In the genomic region with DNA sequence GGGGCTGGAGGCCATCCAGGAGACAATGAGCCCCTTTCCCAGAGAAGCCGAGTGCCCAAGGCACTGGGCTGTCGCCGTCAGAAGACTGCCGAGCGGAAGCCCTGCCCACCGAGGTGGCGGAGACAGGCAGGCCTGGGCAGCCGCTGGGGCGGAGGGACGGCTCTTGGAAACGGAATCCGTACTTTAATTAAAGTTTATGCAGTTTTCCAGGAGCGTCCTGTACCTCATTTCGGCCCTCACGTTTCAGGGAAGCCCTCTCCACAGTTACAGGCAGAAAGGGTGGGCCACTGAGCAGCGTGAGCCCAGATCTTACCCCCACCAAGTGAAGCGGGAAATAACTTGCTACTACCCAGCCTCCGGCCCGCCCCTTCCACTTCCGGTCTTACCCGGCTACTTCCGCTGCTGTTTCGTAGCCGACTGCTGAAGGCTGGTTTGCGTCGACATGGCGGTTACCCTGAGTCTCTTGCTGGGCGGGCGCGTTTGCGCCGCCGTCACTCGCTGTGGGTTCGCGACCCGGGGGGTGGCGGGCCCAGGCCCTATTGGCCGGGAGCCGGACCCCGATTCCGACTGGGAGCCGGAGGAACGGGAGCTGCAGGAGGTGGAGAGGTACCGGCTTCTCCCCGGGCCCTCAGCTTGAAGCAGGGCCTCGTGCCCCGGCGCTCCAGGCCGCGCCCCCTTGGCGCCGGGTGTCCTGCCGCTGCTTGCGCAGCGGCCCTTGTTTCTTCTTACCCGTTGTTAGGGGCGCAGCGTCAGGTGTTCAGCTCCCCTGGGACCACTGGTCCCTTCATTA, we compare ENCODE assay signal across 1 cellular context.
TF ChIP-seq lines count a peak whose summit lies in the region.

A gene with protein sequence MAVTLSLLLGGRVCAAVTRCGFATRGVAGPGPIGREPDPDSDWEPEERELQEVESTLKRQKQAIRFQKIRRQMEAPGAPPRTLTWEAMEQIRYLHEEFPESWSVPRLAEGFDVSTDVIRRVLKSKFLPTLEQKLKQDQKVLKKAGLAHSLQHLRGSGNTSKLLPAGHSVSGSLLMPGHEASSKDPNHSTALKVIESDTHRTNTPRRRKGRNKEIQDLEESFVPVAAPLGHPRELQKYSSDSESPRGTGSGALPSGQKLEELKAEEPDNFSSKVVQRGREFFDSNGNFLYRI (plus strand): TSS at position 402 of the 790 bp plus-strand sequence. CDS start 41 bp downstream, at position 443.

TF ChIP-seq in K562, 482 proteins besides CTCF, POLR2A, EP300 and RAD21 (continued from another document and continues in another):
- TF ChIP-seq, protein P1, sequence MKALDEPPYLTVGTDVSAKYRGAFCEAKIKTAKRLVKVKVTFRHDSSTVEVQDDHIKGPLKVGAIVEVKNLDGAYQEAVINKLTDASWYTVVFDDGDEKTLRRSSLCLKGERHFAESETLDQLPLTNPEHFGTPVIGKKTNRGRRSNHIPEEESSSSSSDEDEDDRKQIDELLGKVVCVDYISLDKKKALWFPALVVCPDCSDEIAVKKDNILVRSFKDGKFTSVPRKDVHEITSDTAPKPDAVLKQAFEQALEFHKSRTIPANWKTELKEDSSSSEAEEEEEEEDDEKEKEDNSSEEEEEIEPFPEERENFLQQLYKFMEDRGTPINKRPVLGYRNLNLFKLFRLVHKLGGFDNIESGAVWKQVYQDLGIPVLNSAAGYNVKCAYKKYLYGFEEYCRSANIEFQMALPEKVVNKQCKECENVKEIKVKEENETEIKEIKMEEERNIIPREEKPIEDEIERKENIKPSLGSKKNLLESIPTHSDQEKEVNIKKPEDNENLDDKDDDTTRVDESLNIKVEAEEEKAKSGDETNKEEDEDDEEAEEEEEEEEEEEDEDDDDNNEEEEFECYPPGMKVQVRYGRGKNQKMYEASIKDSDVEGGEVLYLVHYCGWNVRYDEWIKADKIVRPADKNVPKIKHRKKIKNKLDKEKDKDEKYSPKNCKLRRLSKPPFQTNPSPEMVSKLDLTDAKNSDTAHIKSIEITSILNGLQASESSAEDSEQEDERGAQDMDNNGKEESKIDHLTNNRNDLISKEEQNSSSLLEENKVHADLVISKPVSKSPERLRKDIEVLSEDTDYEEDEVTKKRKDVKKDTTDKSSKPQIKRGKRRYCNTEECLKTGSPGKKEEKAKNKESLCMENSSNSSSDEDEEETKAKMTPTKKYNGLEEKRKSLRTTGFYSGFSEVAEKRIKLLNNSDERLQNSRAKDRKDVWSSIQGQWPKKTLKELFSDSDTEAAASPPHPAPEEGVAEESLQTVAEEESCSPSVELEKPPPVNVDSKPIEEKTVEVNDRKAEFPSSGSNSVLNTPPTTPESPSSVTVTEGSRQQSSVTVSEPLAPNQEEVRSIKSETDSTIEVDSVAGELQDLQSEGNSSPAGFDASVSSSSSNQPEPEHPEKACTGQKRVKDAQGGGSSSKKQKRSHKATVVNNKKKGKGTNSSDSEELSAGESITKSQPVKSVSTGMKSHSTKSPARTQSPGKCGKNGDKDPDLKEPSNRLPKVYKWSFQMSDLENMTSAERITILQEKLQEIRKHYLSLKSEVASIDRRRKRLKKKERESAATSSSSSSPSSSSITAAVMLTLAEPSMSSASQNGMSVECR (CRISPR knock-in tag; IDR thresholded peaks at IDR 0.05), result peak; percentile 72; the same call in 1 of the 2 replicates
- no peak for TF ChIP-seq KLF16 (IDR thresholded peaks at IDR 0.05)
- TF ChIP-seq ZNF407 (IDR thresholded peaks at IDR 0.05; ENCODE audit: low read depth), result no peak
- no peak for TF ChIP-seq ZNF274 (IDR thresholded peaks at IDR 0.05; ENCODE audit: borderline replicate concordance, low read depth, low read length)
- no peak for TF ChIP-seq HSF4 (CRISPR knock-in tag; IDR thresholded peaks at IDR 0.05; ENCODE audit: borderline replicate concordance)
- no peak for TF ChIP-seq ATF1 (CRISPR knock-in tag; IDR thresholded peaks at IDR 0.05)
- TF ChIP-seq ATF1 (tag; IDR thresholded peaks at IDR 0.05), result peak; percentile 80
- peak; percentile 23 for TF ChIP-seq LCOR (CRISPR knock-in tag; IDR thresholded peaks at IDR 0.05)
- peak; percentile 99 for TF ChIP-seq L3MBTL2 (IDR thresholded peaks at IDR 0.05)
- no peak for TF ChIP-seq KDM1A (IDR thresholded peaks at IDR 0.05)
- TF ChIP-seq KHSRP (IDR thresholded peaks at IDR 0.05), result no peak
- peak; percentile 94 for TF ChIP-seq HNRNPLL (IDR thresholded peaks at IDR 0.05; ENCODE audit: low read depth, low read length, poor library complexity, severe bottlenecking)
- no peak for TF ChIP-seq ZNF197 (CRISPR knock-in tag; IDR thresholded peaks at IDR 0.05; ENCODE audit: low read depth)
- no peak for TF ChIP-seq DACH1 (IDR thresholded peaks at IDR 0.05; ENCODE audit: partially characterized antibody)
- TF ChIP-seq ZNF175 (CRISPR knock-in tag; IDR thresholded peaks at IDR 0.05; ENCODE audit: low read depth), result peak; percentile 78
- TF ChIP-seq ZNF143 (CRISPR knock-in tag; IDR thresholded peaks at IDR 0.05), result no peak
- TF ChIP-seq EZH2 (IDR thresholded peaks at IDR 0.05; ENCODE audit: borderline replicate concordance, low read depth, low read length), result no peak
- TF ChIP-seq SPI1 (IDR thresholded peaks at IDR 0.05; ENCODE audit: borderline replicate concordance, low read depth, low read length), result peak; percentile 83
- TF ChIP-seq AFF1 (IDR thresholded peaks at IDR 0.05; ENCODE audit: low read depth in 1 of 2, partially characterized antibody in 2 of 2), result peak in 1 of 2 experiments; percentile 56
- no peak for TF ChIP-seq STAG1 (CRISPR knock-in tag; IDR thresholded peaks at IDR 0.05; ENCODE audit: borderline replicate concordance)
- no peak for TF ChIP-seq CCAR2 (IDR thresholded peaks at IDR 0.05; ENCODE audit: low read depth, low read length)
- no peak for TF ChIP-seq ZNF780A (CRISPR knock-in tag; IDR thresholded peaks at IDR 0.05)
- TF ChIP-seq, protein P2, sequence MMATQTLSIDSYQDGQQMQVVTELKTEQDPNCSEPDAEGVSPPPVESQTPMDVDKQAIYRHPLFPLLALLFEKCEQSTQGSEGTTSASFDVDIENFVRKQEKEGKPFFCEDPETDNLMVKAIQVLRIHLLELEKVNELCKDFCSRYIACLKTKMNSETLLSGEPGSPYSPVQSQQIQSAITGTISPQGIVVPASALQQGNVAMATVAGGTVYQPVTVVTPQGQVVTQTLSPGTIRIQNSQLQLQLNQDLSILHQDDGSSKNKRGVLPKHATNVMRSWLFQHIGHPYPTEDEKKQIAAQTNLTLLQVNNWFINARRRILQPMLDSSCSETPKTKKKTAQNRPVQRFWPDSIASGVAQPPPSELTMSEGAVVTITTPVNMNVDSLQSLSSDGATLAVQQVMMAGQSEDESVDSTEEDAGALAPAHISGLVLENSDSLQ (IDR thresholded peaks at IDR 0.05), result peak; percentile 56
- no peak for TF ChIP-seq ARID3B (CRISPR knock-in tag; IDR thresholded peaks at IDR 0.05; ENCODE audit: borderline replicate concordance)
- TF ChIP-seq MBD2 (IDR thresholded peaks at IDR 0.05; ENCODE audit: borderline replicate concordance, low read depth), result peak; percentile 81; the same call in 1 of the 2 replicates
- no peak for TF ChIP-seq ZNF146 (CRISPR knock-in tag; IDR thresholded peaks at IDR 0.05; ENCODE audit: unreplicated experiment)
- TF ChIP-seq HMG20A (CRISPR knock-in tag; conservative IDR thresholded peaks at IDR 0.05), result no peak
- TF ChIP-seq MAFG (tag; conservative IDR thresholded peaks at IDR 0.05), result no peak
- TF ChIP-seq TEAD4 (IDR thresholded peaks at IDR 0.05; ENCODE audit: low read length), result peak; percentile 43; the same call in 1 of the 2 replicates
- no peak for TF ChIP-seq TEAD4 (CRISPR knock-in tag; IDR thresholded peaks at IDR 0.05; ENCODE audit: borderline replicate concordance)
- peak; percentile 76 for TF ChIP-seq CXXC5 (CRISPR knock-in tag; IDR thresholded peaks at IDR 0.05)
- TF ChIP-seq NCOR1 (IDR thresholded peaks at IDR 0.05), result peak; percentile 31; the same call in 1 of the 2 replicates
